ENCODE assay signal across 1 cellular context in genomic region chr5:98624145-98624880, GRCh38.
TF ChIP-seq lines count a peak whose summit lies in the region.

No MANE protein-coding gene starts in this region.

TF ChIP-seq in IMR-90, 13 proteins besides CTCF, POLR2A, EP300 and RAD21 (continued from another document):
- TF ChIP-seq, protein P1, sequence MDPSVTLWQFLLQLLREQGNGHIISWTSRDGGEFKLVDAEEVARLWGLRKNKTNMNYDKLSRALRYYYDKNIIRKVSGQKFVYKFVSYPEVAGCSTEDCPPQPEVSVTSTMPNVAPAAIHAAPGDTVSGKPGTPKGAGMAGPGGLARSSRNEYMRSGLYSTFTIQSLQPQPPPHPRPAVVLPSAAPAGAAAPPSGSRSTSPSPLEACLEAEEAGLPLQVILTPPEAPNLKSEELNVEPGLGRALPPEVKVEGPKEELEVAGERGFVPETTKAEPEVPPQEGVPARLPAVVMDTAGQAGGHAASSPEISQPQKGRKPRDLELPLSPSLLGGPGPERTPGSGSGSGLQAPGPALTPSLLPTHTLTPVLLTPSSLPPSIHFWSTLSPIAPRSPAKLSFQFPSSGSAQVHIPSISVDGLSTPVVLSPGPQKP (IDR thresholded peaks at IDR 0.05; ENCODE audit: borderline replicate concordance, low read depth, low read length), result no peak
- no peak for TF ChIP-seq CHD1 (IDR thresholded peaks at IDR 0.05; ENCODE audit: low read depth, low read length)
